8 cellular contexts compared by ENCODE assay signal in genomic region chr14:22570132-22570949, GRCh38. TPM values are rescaled to one million over a fixed set of nuclear protein-coding genes. Genes with fewer than 3 reads are reported as not detected.
DNase-seq lines count a peak whose midpoint lies in the region; ATAC-seq and FAIRE-seq lines count a peak whose summit lies in the region.

No MANE protein-coding gene starts in this region.

- POLR2A ChIA-PET in T-cell (lab: Charles Lee) = interaction anchor here (0.5 to 1.5 kb wide), 18 partner anchors 8 to 1888 kb away, joined by 3 to 13 read pairs (median 4); partner anchors contain the start of genes DAD1 (in 1 of the 2) and OR6J1 (in 1 of the 2)

- peak overlapping the region; percentile 98 to 99 for H3K27ac Mint-ChIP-seq in T-cell

- peaks cover 44% of the 10 kb centered on the region for H3K36me3 Mint-ChIP-seq in T-cell

- no peaks in the 10 kb centered on the region for H3K9me3 Mint-ChIP-seq in T-cell

- H3K4me1 Mint-ChIP-seq in T-cell = peaks cover 44 to 69% (median 67%) of the 10 kb centered on the region in 3 donors

- H3K4me3 Mint-ChIP-seq in T-cell = peak overlapping the region; percentile 64 to 77 (median 75)

- H3K27me3 Mint-ChIP-seq in T-cell = no peaks in the 10 kb centered on the region

- DNase-seq in NCI-H1694 treated with DMSO at 0.1 percent for 48 hours (lab: John Stamatoyannopoulos, UW) (peak; percentile 79), T-cell (peak; percentile 62 to 92 (median 86)), amygdala (lab: John Stamatoyannopoulos, UW) (peak in 38 of 56 donors; percentile 8 to 84 (median 40)), hepatic stellate cell (ENCODE audit: low spot score) (peak; percentile 55), sciatic nerve (ENCODE audit: low spot score) (peak; percentile 84)

- peak; percentile 95 for FAIRE-seq in A204.1 (lab: Jason Lieb, UNC)

- CTCF ChIA-PET in T-cell (lab: Charles Lee) = interaction anchor here (0.5 to 6.1 kb wide), 122 partner anchors 8 to 1072 kb away, joined by 3 to 176 read pairs (median 5); partner anchors contain the start of genes DAD1 (in 2 of the 2), LRP10 (in 2 of the 2), ABHD4 (in 1 of the 2) and ACIN1 (in 1 of the 2)

- intact Hi-C loops in sciatic nerve (cut with DNase I) = no loop called here

- ATAC-seq in GM18502 (IDR thresholded peaks at IDR 0.05; ENCODE audit: poor library complexity, unreplicated experiment) (peak; percentile 69), HG02973 (IDR thresholded peaks at IDR 0.05; ENCODE audit: unreplicated experiment) (peak; percentile 66), T-cell (replicated peaks in 1 of 4) (peak; percentile 86 to 90 (median 90)), sciatic nerve (peak; percentile 93)

RNA-seq across cellular contexts. Expression of gene DAD1, which starts 18.7 kb away (rescaled TPM):
- 100 to 1,000 TPM in 4 of 5 donors, 10 to 100 TPM in 1; 80.9 to 127 (median 113) TPM for total RNA-seq in T-cell
- 163 TPM for total RNA-seq in sciatic nerve

RNA-seq across cellular contexts. Expression of gene ABHD4, which starts 27.8 kb away (rescaled TPM):
- total RNA-seq in T-cell = 10 to 100 TPM; 10.1 to 20.9 (median 17.3) TPM
- total RNA-seq in sciatic nerve = 45.2 TPM

Comparison
In these comparisons a context has a peak if more than half of its experiments do, and no peak if none do; other contexts are left out.
1. Peak in every context shown above with its lines: DNase-seq and ATAC-seq.